ENCODE assay signal across 19 cellular contexts in genomic region chr9:18539203-18539602, GRCh38.
DNase-seq lines count a peak whose midpoint lies in the region; ATAC-seq, FAIRE-seq and TF ChIP-seq lines count a peak whose summit lies in the region.
"Had no signal": no experiment of that assay in that cellular context is flagged by ENCODE, and none has a peak within 500 bp of the region (broad histone marks: within the 10 kb centered on the region; RNA-seq: fewer than 3 reads in every experiment).

No MANE protein-coding gene starts in this region.

- peak in 1 of 2 experiments; percentile 45 for DNase-seq in A549 (ENCODE audit: low read depth in 1 of 2, low spot score in 1 of 2)
- DNase-seq in H4 (ENCODE audit: low spot score), result peak; percentile 14
- peak; percentile 36 for DNase-seq in NCI-H460 (ENCODE audit: extremely low read depth, low read depth)
- DNase-seq in progenitor cell of endocrine pancreas (ENCODE audit: low spot score, unreplicated experiment), result no peak
- no peak for DNase-seq in Peyer's patch
- DNase-seq: 8988T; C1 segment of cervical spinal cord; Calu3; CD4-positive, alpha-beta memory T cell; COR-L47; DMS53; DMS79 treated with DMSO at 0.1 percent for 48 hours; GF-D8 had no signal

- TF ChIP-seq POLR2A in A549 (IDR thresholded peaks at IDR 0.05; ENCODE audit: low read length), result no peak
- TF ChIP-seq POLR2A in Peyer's patch (IDR thresholded peaks at IDR 0.05), result no peak

- no peaks in the 10 kb centered on the region for H3K4me1 ChIP-seq in A549
- H3K4me1 ChIP-seq in Peyer's patch, result no peaks in the 10 kb centered on the region
- H3K4me1 ChIP-seq: HAP-1 had no signal

- TF ChIP-seq EP300 in A549 (IDR thresholded peaks at IDR 0.05), result no peak

- peaks cover 6% of the 10 kb centered on the region for H3K36me3 Mint-ChIP-seq in progenitor cell of endocrine pancreas (ENCODE audit: insufficient read depth)

- POLR2A ChIA-PET in A549 (lab: Yijun Ruan, JAX), result no interaction called here

- no peaks in the 10 kb centered on the region for H3K27me3 Mint-ChIP-seq in progenitor cell of endocrine pancreas
- H3K27me3 Mint-ChIP-seq: CD4-positive, alpha-beta memory T cell had no signal

- peak in 1 of 2 experiments; percentile 65; a peak in 2 of 6 replicates for ATAC-seq in A549
- no peak for ATAC-seq in HG02759 (IDR thresholded peaks at IDR 0.05; ENCODE audit: unreplicated experiment)
- no peak for ATAC-seq in HG03378 (IDR thresholded peaks at IDR 0.05; ENCODE audit: unreplicated experiment)

- H3K9me3 Mint-ChIP-seq in progenitor cell of endocrine pancreas (ENCODE audit: low read depth), result peaks cover 20% of the 10 kb centered on the region

- 34% methylated on average over 4 of the region's 4 CpGs for WGBS in A549 (ENCODE audit: missing lambda C conversion rate)

- H3K27ac Mint-ChIP-seq in progenitor cell of endocrine pancreas, result peak overlapping the region; percentile 65
- H3K27ac Mint-ChIP-seq: CD4-positive, alpha-beta memory T cell had no signal

- no peaks in the 10 kb centered on the region for H3K36me3 ChIP-seq in Peyer's patch

- no peak for TF ChIP-seq CTCF in A549 (IDR thresholded peaks at IDR 0.05)
- no peak for TF ChIP-seq CTCF in progenitor cell of endocrine pancreas (IDR thresholded peaks at IDR 0.05; ENCODE audit: unreplicated experiment)
- no peak for TF ChIP-seq CTCF in Peyer's patch (IDR thresholded peaks at IDR 0.05)

- H3K9me3 ChIP-seq in A549 (peaks cover 7% of the 10 kb centered on the region; the same call in 1 of the 3 replicates), Peyer's patch (peaks cover 0 to 14% (median 5%) of the 10 kb centered on the region in 4 donors)

- no peak overlapping the region for H3K4me3 ChIP-seq in A549
- no peak overlapping the region for H3K4me3 ChIP-seq in Peyer's patch
- H3K4me3 ChIP-seq: HAP-1 had no signal

- no peaks in the 10 kb centered on the region for H3K27me3 ChIP-seq in Peyer's patch

- H3K4me3 Mint-ChIP-seq in progenitor cell of endocrine pancreas (ENCODE audit: low read depth), result no peak overlapping the region
- H3K4me3 Mint-ChIP-seq: CD4-positive, alpha-beta memory T cell had no signal

- TF ChIP-seq RAD21 in A549 (conservative IDR thresholded peaks at IDR 0.05 in 1 of 2, IDR thresholded peaks at IDR 0.05 in 1 of 2), result no peak

- H3K27ac ChIP-seq in A549 (no peak overlapping the region), Peyer's patch (no peak overlapping the region)

- CTCF ChIA-PET in A549 (lab: Yijun Ruan, JAX), result no interaction called here

- H3K4me2 ChIP-seq in A549, result no peak overlapping the region

- peaks cover 9% of the 10 kb centered on the region for H3K4me1 Mint-ChIP-seq in progenitor cell of endocrine pancreas (ENCODE audit: low read depth)
- H3K4me1 Mint-ChIP-seq: CD4-positive, alpha-beta memory T cell had no signal

- no peak for FAIRE-seq in A549 (lab: Jason Lieb, UNC)
- FAIRE-seq: GM12891, GM18507, H1 had no signal

TF ChIP-seq in A549, 52 proteins besides CTCF, POLR2A, EP300 and RAD21:
- TF ChIP-seq MAFK (IDR thresholded peaks at IDR 0.05; ENCODE audit: partially characterized antibody) (peak; percentile 33), BHLHE40 (IDR thresholded peaks at IDR 0.05; ENCODE audit: low read depth, low read length) (no peak)

Comparison
In these comparisons a context has a peak if more than half of its experiments do, and no peak if none do; other contexts are left out.
1. DNase-seq: peak in H4 (single experiment) and NCI-H460 (single experiment); none in progenitor cell of endocrine pancreas (single experiment) and Peyer's patch (0 of 3).